ENCODE assay signal across 26 cellular contexts in genomic region chr20:63240004-63240403, GRCh38. TPM values are rescaled to one million over a fixed set of nuclear protein-coding genes. Genes with fewer than 3 reads are reported as not detected.
"Had no signal": no experiment of that assay in that cellular context is flagged by ENCODE, and none has a peak within 500 bp of the region (broad histone marks: within the 10 kb centered on the region; RNA-seq: fewer than 3 reads in every experiment).

No MANE protein-coding gene starts in this region.

- H3K27ac ChIP-seq: HL-60, KMS-11 had no signal

- FAIRE-seq: HTR-8/SVneo, K562, RCC 7860 had no signal

- H3K36me3 Mint-ChIP-seq: IgD-negative memory B cell, T-cell had no signal

- H3K9ac ChIP-seq: KMS-11, SK-N-SH had no signal

- H3K9me3 ChIP-seq: SK-N-SH had no signal

- H3K4me2 ChIP-seq: KMS-11, SK-N-SH had no signal

- H3K9me3 Mint-ChIP-seq: IgD-negative memory B cell, T-cell had no signal

- H3K4me3 ChIP-seq: K562 had no signal

- H3K27ac Mint-ChIP-seq: IgD-negative memory B cell, T-cell had no signal

- DNase-seq: Kasumi-1, MM.1S, NCI-H1092 treated with DMSO at 0.1 percent for 48 hours, NCI-H1436 treated with DMSO at 0.1 percent for 48 hours, NCI-H1694, NCI-H187 treated with DMSO at 0.1 percent for 48 hours, NCI-H2029 treated with DMSO at 0.1 percent for 48 hours, NCI-H2227 treated with DMSO at 0.1 percent for 48 hours, NCI-H446, NCI-H510A, NCI-H524 treated with DMSO at 0.1 percent for 48 hours, NCI-H69, NCI-H774, RPMI8226, SHP77, SK-N-SH, SW 1271, T-cell had no signal

- H3K4me3 Mint-ChIP-seq: IgD-negative memory B cell, T-cell had no signal

RNA-seq across cellular contexts. Expression of gene BIRC7, which starts 4.3 kb away (rescaled TPM):
- total RNA-seq: M059J, T-cell had no signal
- polyA plus RNA-seq: IgD-negative memory B cell, SK-N-SH had no signal

RNA-seq across cellular contexts. Expression of gene NKAIN4, which starts 14.3 kb away (rescaled TPM):
- total RNA-seq: K562, M059J, SK-MEL-5, T-cell had no signal
- polyA plus RNA-seq: IgD-negative memory B cell, K562, SK-N-SH had no signal

RNA-seq across cellular contexts. Expression of gene COL20A1, which starts 53.0 kb away (rescaled TPM):
- total RNA-seq: K562, M059J, SK-MEL-5 had no signal
- polyA plus RNA-seq: IgD-negative memory B cell, K562, SK-N-SH had no signal
